In the genomic region with DNA sequence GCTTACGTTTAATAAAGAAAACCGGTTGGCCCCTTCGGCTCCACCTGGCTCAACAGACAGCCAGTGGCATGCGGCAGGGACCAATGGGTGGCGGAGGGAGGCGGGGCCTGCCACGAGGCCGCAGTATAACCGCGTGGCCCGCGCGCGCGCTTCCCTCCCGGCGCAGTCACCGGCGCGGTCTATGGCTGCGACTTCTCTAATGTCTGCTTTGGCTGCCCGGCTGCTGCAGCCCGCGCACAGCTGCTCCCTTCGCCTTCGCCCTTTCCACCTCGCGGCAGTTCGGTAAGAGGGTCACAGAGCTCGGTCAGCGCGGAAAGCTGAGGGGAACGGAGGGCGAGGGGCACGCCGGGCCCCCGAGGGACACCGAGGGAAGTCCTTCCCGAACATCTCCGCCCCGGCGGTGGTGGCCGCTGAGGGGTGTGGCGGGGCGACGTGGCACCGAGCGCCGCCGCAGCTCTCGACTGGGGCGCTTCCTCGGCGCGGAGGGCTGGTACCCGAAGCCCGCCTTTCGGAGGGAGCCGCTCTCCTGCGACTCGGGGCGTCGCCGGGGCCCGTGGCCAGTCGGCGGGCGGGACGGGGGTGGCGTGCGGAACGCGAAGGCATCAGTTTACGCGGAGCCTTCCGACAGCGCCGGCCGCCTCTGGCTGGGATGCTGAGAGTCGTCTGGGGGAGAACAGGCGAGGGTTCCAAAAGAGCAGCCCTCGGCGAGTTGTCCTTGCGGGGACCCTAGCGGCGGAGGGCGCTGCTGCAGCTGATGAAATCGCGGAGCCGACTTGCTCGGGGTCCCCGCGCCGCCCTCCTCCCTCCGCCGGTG, we compare ENCODE assay signal across 1 cellular context.
TF ChIP-seq lines count a peak whose summit lies in the region.

MTHFD2 (plus strand) TSS at position 155 of the 814 bp plus-strand sequence; CDS start at position 182, 27 bp downstream.

TF ChIP-seq in SK-N-SH, 30 proteins besides CTCF, POLR2A, EP300 and RAD21 (continued from another document):
- TF ChIP-seq, protein P1, sequence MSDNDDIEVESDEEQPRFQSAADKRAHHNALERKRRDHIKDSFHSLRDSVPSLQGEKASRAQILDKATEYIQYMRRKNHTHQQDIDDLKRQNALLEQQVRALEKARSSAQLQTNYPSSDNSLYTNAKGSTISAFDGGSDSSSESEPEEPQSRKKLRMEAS (IDR thresholded peaks at IDR 0.05; ENCODE audit: low read depth) = peak; percentile 100
- TF ChIP-seq NRF1 (IDR thresholded peaks at IDR 0.05; ENCODE audit: low read depth, low read length) (peak; percentile 41), REST (IDR thresholded peaks at IDR 0.05; ENCODE audit: low read depth, low read length) (no peak), YY1 (IDR thresholded peaks at IDR 0.05; ENCODE audit: low read depth) (peak; percentile 62), SMC3 (IDR thresholded peaks at IDR 0.05; ENCODE audit: low read depth, low read length) (no peak; the same call in 1 of the 2 replicates), FOXJ3 (CRISPR knock-in tag; IDR thresholded peaks at IDR 0.05) (no peak; the same call in 1 of the 2 replicates), TAF1 (IDR thresholded peaks at IDR 0.05; ENCODE audit: borderline replicate concordance, low read depth, low read length) (peak; percentile 92), RXRA (IDR thresholded peaks at IDR 0.05; ENCODE audit: borderline replicate concordance, low read depth) (no peak), IRF3 (IDR thresholded peaks at IDR 0.05; ENCODE audit: low read depth, low read length) (no peak; the same call in 1 of the 2 replicates), POLR2AphosphoS5 (IDR thresholded peaks at IDR 0.05; ENCODE audit: low read depth, low read length) (peak; percentile 99), SIN3A (IDR thresholded peaks at IDR 0.05; ENCODE audit: borderline replicate concordance, low read depth, low read length) (peak; percentile 77; the same call in 1 of the 2 replicates)
- TF ChIP-seq, protein P2, sequence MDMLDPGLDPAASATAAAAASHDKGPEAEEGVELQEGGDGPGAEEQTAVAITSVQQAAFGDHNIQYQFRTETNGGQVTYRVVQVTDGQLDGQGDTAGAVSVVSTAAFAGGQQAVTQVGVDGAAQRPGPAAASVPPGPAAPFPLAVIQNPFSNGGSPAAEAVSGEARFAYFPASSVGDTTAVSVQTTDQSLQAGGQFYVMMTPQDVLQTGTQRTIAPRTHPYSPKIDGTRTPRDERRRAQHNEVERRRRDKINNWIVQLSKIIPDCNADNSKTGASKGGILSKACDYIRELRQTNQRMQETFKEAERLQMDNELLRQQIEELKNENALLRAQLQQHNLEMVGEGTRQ (IDR thresholded peaks at IDR 0.05; ENCODE audit: borderline replicate concordance, low read depth, low read length) = peak; percentile 16; the same call in 1 of the 2 replicates
- TF ChIP-seq, protein P3, sequence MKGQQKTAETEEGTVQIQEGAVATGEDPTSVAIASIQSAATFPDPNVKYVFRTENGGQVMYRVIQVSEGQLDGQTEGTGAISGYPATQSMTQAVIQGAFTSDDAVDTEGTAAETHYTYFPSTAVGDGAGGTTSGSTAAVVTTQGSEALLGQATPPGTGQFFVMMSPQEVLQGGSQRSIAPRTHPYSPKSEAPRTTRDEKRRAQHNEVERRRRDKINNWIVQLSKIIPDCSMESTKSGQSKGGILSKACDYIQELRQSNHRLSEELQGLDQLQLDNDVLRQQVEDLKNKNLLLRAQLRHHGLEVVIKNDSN (IDR thresholded peaks at IDR 0.05; ENCODE audit: borderline replicate concordance, low read depth) = peak; percentile 72
TF ChIP-seq in SK-N-SH: peak in this region for 16.
